Comparison of ENCODE assay signal across 14 cellular contexts in the genomic region with DNA sequence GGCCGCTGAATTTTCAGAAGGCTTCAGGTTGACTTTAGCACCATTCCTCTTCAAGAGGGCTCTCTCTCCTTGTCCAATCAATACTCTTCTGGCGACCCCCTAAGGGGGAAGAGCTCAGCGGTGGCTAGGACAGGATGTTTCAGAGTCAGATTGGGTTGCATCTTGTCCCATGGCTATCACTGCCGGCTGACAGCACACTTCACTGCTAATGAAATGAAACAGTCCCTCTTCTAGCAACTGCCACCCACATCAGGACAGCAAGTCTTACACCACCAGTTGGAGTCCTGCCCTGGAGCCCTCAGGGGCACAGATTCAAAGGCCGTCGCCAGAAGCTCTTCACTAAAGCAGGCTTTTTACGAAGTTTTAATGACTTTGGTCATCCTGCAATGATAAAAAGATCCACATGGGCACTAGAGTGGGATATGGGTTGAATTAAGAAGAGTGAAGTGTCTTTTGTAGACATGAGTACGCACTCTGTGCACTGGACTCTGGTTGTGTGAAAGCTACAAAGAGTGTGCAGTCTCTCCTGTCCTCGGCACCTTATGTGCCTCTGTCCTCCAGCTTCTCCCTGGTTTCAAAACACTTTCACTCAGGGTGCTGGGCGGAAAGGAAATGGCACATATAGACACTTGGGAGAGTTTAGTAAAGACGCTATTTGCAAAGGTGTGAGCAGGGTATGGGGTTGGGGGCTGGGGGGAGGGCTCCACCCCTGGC.
DNase-seq lines count a peak whose midpoint lies in the region; ATAC-seq and TF ChIP-seq lines count a peak whose summit lies in the region.
"Had no signal": no experiment of that assay in that cellular context is flagged by ENCODE, and none has a peak within 500 bp of the region (broad histone marks: within the 10 kb centered on the region; RNA-seq: fewer than 3 reads in every experiment).

No MANE protein-coding gene starts in this region.

- H4K5ac ChIP-seq in IMR-90 (ENCODE audit: low read depth, low read length) = peak overlapping the region; percentile 16; the same call in 1 of the 2 replicates

- peaks cover 15% of the 10 kb centered on the region for H3K9me1 ChIP-seq in IMR-90 (ENCODE audit: insufficient read depth, low read length)

- no peak overlapping the region for H2AK9ac ChIP-seq in IMR-90 (replicated peaks; ENCODE audit: low read depth, low read length, poor library complexity)

- H3K18ac ChIP-seq in IMR-90 (ENCODE audit: low read depth, low read length) = peak overlapping the region; percentile 4; the same call in 1 of the 2 replicates

- no peaks in the 10 kb centered on the region for H3K27me3 ChIP-seq in IMR-90 (ENCODE audit: control insufficient read depth, insufficient read depth, low read length)

- no peak overlapping the region for H2AK5ac ChIP-seq in IMR-90 (ENCODE audit: low read depth, low read length)

- no peak for TF ChIP-seq CTCF in IMR-90 (conservative IDR thresholded peaks at IDR 0.05; ENCODE audit: low read depth, low read length)
- TF ChIP-seq CTCF in WTC11 (IDR thresholded peaks at IDR 0.05) = no peak

- no peak overlapping the region for H3K56ac ChIP-seq in IMR-90 (ENCODE audit: extremely low read depth, insufficient read depth, low read length)

- H4K8ac ChIP-seq in IMR-90 (ENCODE audit: low read depth in 2 of 2, low read length in 2 of 2) = no peak overlapping the region

- POLR2A ChIA-PET in IMR-90 (lab: Charles Lee; ENCODE audit: unreplicated experiment) = interaction anchor here (0.6 kb wide), 1 partner anchor 273 kb away, joined by 4 read pairs; the partner anchor contains the start of gene CDK19
- POLR2A ChIA-PET in WTC11 (lab: Charles Lee) = no interaction called here

- peaks cover 13% of the 10 kb centered on the region for H3K36me3 Mint-ChIP-seq in WTC11

- DNase-seq in IMR-90 = no peak
- DNase-seq in islet precursor cell = peak; percentile 81
- peak in 40 of 49 donors; percentile 17 to 80 (median 50) for DNase-seq in substantia nigra (lab: John Stamatoyannopoulos, UW)
- DNase-seq in HK-2 (ENCODE audit: unreplicated experiment) = no peak
- DNase-seq in RKO (ENCODE audit: low spot score) = no peak
- no peak for DNase-seq in WTC11 (ENCODE audit: low spot score)
- DNase-seq: activated T-cell treated with anti-CD3 and anti-CD28 coated beads, Interleukin-2, amount 50 U/mL, for 48 hours; lower lobe of right lung; NCI-H748 treated with DMSO at 0.1 percent for 48 hours; stimulated activated naive CD8-positive, alpha-beta T cell treated with anti-CD3 and anti-CD28 coated beads, Interleukin-15, amount 100 ng/mL, for 72 hours; T-cell had no signal

- dilution Hi-C loops in IMR-90 (cut with HindIII; ENCODE audit: low sequenced_read_pairs, unreplicated experiment) = no loop called here

- H3K4me1 ChIP-seq in IMR-90 (ENCODE audit: control insufficient read depth, insufficient read depth, low read length) = peaks cover 12% of the 10 kb centered on the region
- H3K4me1 ChIP-seq: lower lobe of right lung, parathyroid adenoma had no signal

- H3K36me3 ChIP-seq in IMR-90 (ENCODE audit: control insufficient read depth, insufficient read depth, low read length) = no peaks in the 10 kb centered on the region
- H3K36me3 ChIP-seq: lower lobe of right lung had no signal

- BruUV-seq in IMR-90 (replicated peaks; lab: Mats Ljungman, UMichigan) = no TSS peak

- no peak overlapping the region; the same call in 1 of the 2 replicates for H2BK120ac ChIP-seq in IMR-90 (ENCODE audit: low read depth, low read length)

- intact Hi-C loops in IMR-90 (cut with micrococcal nuclease) = no loop called here

- H3K9me3 Mint-ChIP-seq in WTC11 = peaks cover 32% of the 10 kb centered on the region

- H3K27ac ChIP-seq in IMR-90 (ENCODE audit: insufficient read depth, low read length) = no peak overlapping the region
- H3K27ac ChIP-seq in cingulate gyrus (ENCODE audit: low read depth, low read length) = peak overlapping the region; percentile 100
- H3K27ac ChIP-seq in substantia nigra (ENCODE audit: low read depth, low read length, poor library complexity, severe bottlenecking) = peak overlapping the region; percentile 100
- H3K27ac ChIP-seq: lower lobe of right lung, parathyroid adenoma had no signal

- no peak overlapping the region for H3K4me3 Mint-ChIP-seq in WTC11
- H3K4me3 Mint-ChIP-seq: stimulated activated naive CD8-positive, alpha-beta T cell treated with anti-CD3 and anti-CD28 coated beads, Interleukin-15, amount 100 ng/mL, for 72 hours had no signal

- H3K14ac ChIP-seq in IMR-90 (replicated peaks; ENCODE audit: low read depth, low read length) = no peak overlapping the region

- no peak overlapping the region for H4K91ac ChIP-seq in IMR-90 (ENCODE audit: insufficient read depth, low read depth, low read length)

- in situ Hi-C loops in IMR-90 (cut with MboI; ENCODE audit: low sequenced_read_pairs) = loop anchor here (25.0 kb wide), 1 partner anchor 670 kb away; no protein-coding TSS in a partner anchor

- H3K9ac ChIP-seq in IMR-90 (ENCODE audit: low read depth, low read length) = no peak overlapping the region
- H3K9ac ChIP-seq: parathyroid adenoma had no signal

- H3K4me1 Mint-ChIP-seq in WTC11 = peaks cover 5% of the 10 kb centered on the region; the same call in 1 of the 2 replicates

- no peak overlapping the region for H3K27ac Mint-ChIP-seq in WTC11
- H3K27ac Mint-ChIP-seq: T-cell had no signal

- peaks cover 5% of the 10 kb centered on the region for H3K9me3 ChIP-seq in IMR-90 (ENCODE audit: control insufficient read depth, insufficient read depth, low read length)
- H3K9me3 ChIP-seq: lower lobe of right lung had no signal

- 54% methylated on average over 4 of the region's 11 CpGs; no CpG with 5 or more reads in 1 of the 2 experiments for WGBS in IMR-90 (ENCODE audit: extremely low coverage in 2 of 2, insufficient read length in 1 of 2), 2 experiments

- peaks cover 0 to 7% of the 10 kb centered on the region in 2 experiments; a peak in 1 of 4 replicates for H3K79me1 ChIP-seq in IMR-90 (ENCODE audit: low read depth in 1 of 2, low read length in 2 of 2)

- no peak overlapping the region for H3K23ac ChIP-seq in IMR-90 (ENCODE audit: low read depth, low read length)

- no peak overlapping the region for H2BK20ac ChIP-seq in IMR-90 (ENCODE audit: low read depth, low read length)

- no peaks in the 10 kb centered on the region; the same call in none of the 2 replicates for H3K27me3 Mint-ChIP-seq in WTC11 (ENCODE audit: low read depth)

- H3K4me3 ChIP-seq in IMR-90 (ENCODE audit: insufficient read depth, low read depth, low read length) = no peak overlapping the region
- H3K4me3 ChIP-seq: lower lobe of right lung had no signal

- ATAC-seq in IMR-90 (ENCODE audit: low read depth) (peak; percentile 9), GM21786 (IDR thresholded peaks at IDR 0.05; ENCODE audit: unreplicated experiment) (no peak), WTC11 (no peak; the same call in 1 of the 2 replicates)
- ATAC-seq: stimulated activated naive CD8-positive, alpha-beta T cell treated with anti-CD3 and anti-CD28 coated beads, Interleukin-15, amount 100 ng/mL, for 72 hours; T-cell had no signal

- no peak for TF ChIP-seq POLR2A in IMR-90 (IDR thresholded peaks at IDR 0.05; ENCODE audit: low read depth, low read length)

- H2AFZ ChIP-seq in IMR-90 (replicated peaks; ENCODE audit: low read length, poor library complexity) = peak overlapping the region; percentile 9
- H2AFZ ChIP-seq: parathyroid adenoma had no signal

- H2BK15ac ChIP-seq in IMR-90 (ENCODE audit: low read depth, low read length) = no peak overlapping the region

- TF ChIP-seq RAD21 in IMR-90 (IDR thresholded peaks at IDR 0.05; ENCODE audit: low read length) = no peak

- H3K4ac ChIP-seq in IMR-90 (ENCODE audit: low read depth, low read length) = peak overlapping the region; percentile 18; the same call in 1 of the 2 replicates

- H4K20me1 ChIP-seq in IMR-90 (ENCODE audit: insufficient read depth, low read length) = no peaks in the 10 kb centered on the region

- CTCF ChIA-PET in IMR-90 (lab: Yijun Ruan, JAX) = no interaction called here
- CTCF ChIA-PET in WTC11 (lab: Charles Lee) = interaction anchor here (1.1 kb wide), 1 partner anchor 8 kb away, joined by 4 read pairs; no protein-coding TSS in a partner anchor

- no peak overlapping the region for H2BK5ac ChIP-seq in IMR-90 (ENCODE audit: low read depth, low read length, poor library complexity, severe bottlenecking)

- H3K4me2 ChIP-seq in IMR-90 (ENCODE audit: low read depth, low read length) = no peak overlapping the region

TF ChIP-seq in IMR-90, 13 proteins besides CTCF, POLR2A, EP300 and RAD21 (continues in another document):
- no peak for TF ChIP-seq MAFK (IDR thresholded peaks at IDR 0.05; ENCODE audit: low read depth, low read length)
- TF ChIP-seq RFX5 (IDR thresholded peaks at IDR 0.05; ENCODE audit: low read depth, low read length) = no peak
- no peak for TF ChIP-seq ELK1 (IDR thresholded peaks at IDR 0.05; ENCODE audit: borderline replicate concordance, low read depth, low read length)
- no peak for TF ChIP-seq FOS (IDR thresholded peaks at IDR 0.05; ENCODE audit: low read depth, low read length)
- TF ChIP-seq NFE2L2 (IDR thresholded peaks at IDR 0.05; ENCODE audit: low read depth, low read length) = no peak

TF ChIP-seq in WTC11, 78 proteins besides CTCF, POLR2A, EP300 and RAD21 (continues in another document):
- TF ChIP-seq, protein P1, sequence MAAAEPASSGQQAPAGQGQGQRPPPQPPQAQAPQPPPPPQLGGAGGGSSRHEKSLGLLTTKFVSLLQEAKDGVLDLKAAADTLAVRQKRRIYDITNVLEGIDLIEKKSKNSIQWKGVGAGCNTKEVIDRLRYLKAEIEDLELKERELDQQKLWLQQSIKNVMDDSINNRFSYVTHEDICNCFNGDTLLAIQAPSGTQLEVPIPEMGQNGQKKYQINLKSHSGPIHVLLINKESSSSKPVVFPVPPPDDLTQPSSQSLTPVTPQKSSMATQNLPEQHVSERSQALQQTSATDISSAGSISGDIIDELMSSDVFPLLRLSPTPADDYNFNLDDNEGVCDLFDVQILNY (CRISPR knock-in tag; IDR thresholded peaks at IDR 0.05) = no peak
- TF ChIP-seq, protein P2, sequence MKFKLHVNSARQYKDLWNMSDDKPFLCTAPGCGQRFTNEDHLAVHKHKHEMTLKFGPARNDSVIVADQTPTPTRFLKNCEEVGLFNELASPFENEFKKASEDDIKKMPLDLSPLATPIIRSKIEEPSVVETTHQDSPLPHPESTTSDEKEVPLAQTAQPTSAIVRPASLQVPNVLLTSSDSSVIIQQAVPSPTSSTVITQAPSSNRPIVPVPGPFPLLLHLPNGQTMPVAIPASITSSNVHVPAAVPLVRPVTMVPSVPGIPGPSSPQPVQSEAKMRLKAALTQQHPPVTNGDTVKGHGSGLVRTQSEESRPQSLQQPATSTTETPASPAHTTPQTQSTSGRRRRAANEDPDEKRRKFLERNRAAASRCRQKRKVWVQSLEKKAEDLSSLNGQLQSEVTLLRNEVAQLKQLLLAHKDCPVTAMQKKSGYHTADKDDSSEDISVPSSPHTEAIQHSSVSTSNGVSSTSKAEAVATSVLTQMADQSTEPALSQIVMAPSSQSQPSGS (CRISPR knock-in tag; IDR thresholded peaks at IDR 0.05; ENCODE audit: borderline replicate concordance, low read depth) = no peak

Comparison
In these comparisons a context has a peak if more than half of its experiments do, and no peak if none do; other contexts are left out.
1. DNase-seq: peak in islet precursor cell (single experiment) and substantia nigra (40 of 49); none in IMR-90 (single experiment), HK-2 (single experiment), RKO (single experiment) and WTC11 (single experiment).